In the genomic region with DNA sequence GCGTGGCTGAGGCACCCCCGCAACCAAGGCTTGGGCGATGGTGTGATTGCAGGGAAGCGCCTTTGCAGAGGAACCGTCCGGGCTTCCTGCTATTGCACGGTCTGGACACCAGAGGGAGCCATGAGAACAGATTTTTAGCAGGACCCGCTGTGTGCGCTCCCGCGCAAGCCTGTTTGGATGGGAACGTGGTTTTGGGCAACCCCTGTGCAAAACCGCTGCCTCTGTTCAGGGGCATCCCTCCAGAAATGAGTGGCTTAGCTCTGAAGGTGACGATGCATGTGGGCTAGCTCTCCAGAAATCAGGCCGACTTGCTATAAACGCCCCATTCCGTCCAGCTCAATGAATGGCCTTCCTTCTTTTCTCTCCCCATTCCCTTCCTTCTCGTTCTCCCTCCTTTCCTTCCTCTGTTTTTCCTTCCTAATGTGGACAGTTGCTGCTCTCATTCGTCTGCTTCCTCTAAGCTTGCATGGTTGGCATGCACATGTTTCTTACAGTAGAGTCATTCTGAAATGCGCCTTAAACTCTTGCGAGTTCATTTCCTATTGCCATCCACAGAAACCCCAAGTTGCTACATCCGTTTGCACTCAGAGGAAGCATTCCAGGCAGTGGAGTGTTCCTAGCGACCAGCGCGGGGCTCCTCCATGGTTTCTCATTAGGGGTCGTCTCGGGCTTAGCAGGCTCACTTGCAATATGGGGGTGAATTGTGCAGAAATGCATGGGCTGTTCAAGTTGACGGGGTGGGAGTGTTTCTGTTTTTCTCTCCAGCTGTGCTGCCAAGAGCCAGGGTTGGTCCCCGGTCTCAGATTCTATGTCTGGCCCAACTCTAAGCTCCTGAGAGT, we compare ENCODE assay signal across 8 cellular contexts.
DNase-seq lines count a peak whose midpoint lies in the region; ATAC-seq, FAIRE-seq and TF ChIP-seq lines count a peak whose summit lies in the region.

No MANE protein-coding gene starts in this region.

- peaks cover 0 to 5% (median 0%) of the 10 kb centered on the region in 4 donors for H3K27me3 ChIP-seq in pancreas
- no peaks in the 10 kb centered on the region for H3K27me3 ChIP-seq in thyroid gland

- peak; percentile 53 for DNase-seq in AG10803 (ENCODE audit: low read depth)
- DNase-seq in HT1080 (ENCODE audit: low read depth): peak; percentile 68
- DNase-seq in SHP77 (lab: John Stamatoyannopoulos, UW): peak; percentile 24 to 26
- DNase-seq in activated naive CD4-positive, alpha-beta T cell treated with anti-CD3 and anti-CD28 coated beads for 36 hours: peak; percentile 78
- DNase-seq in head of caudate nucleus: peak; percentile 20 to 91 (median 76)
- DNase-seq in pancreas: peak; percentile 9 to 83 (median 52)
- DNase-seq in thyroid gland: peak; percentile 60 to 70

- H3K9me3 ChIP-seq in pancreas (no peaks in the 10 kb centered on the region), thyroid gland (no peaks in the 10 kb centered on the region)

- no peak overlapping the region for H3K27ac ChIP-seq in pancreas
- no peak overlapping the region for H3K27ac ChIP-seq in thyroid gland

- CTCF ChIA-PET in activated naive CD4-positive, alpha-beta T cell treated with anti-CD3 and anti-CD28 coated beads for 36 hours (lab: Charles Lee): interaction anchor here (0.6 to 1.7 kb wide), 7 partner anchors 11 to 904 kb away, joined by 3 to 4 read pairs (median 3); no protein-coding TSS in a partner anchor

- H3K4me1 Mint-ChIP-seq in activated naive CD4-positive, alpha-beta T cell treated with anti-CD3 and anti-CD28 coated beads for 36 hours (ENCODE audit: low read depth): peaks cover 8% of the 10 kb centered on the region

- peak overlapping the region; percentile 39 for H3K4me3 ChIP-seq in AG10803 (ENCODE audit: low read length)
- no peak overlapping the region for H3K4me3 ChIP-seq in pancreas
- no peak overlapping the region for H3K4me3 ChIP-seq in thyroid gland (replicated peaks in 1 of 3)

- H3K9me3 Mint-ChIP-seq in activated naive CD4-positive, alpha-beta T cell treated with anti-CD3 and anti-CD28 coated beads for 36 hours: no peaks in the 10 kb centered on the region

- ATAC-seq in GM18909 (IDR thresholded peaks at IDR 0.05; ENCODE audit: poor library complexity, unreplicated experiment) (peak; percentile 79), pancreas (peak in 3 of 4 donors; percentile 81 to 91 (median 87))

- H3K4me1 ChIP-seq in pancreas (no peaks in the 10 kb centered on the region), thyroid gland (no peaks in the 10 kb centered on the region)

- H3K36me3 Mint-ChIP-seq in activated naive CD4-positive, alpha-beta T cell treated with anti-CD3 and anti-CD28 coated beads for 36 hours (ENCODE audit: low read depth): no peaks in the 10 kb centered on the region

- intact Hi-C loops in activated naive CD4-positive, alpha-beta T cell treated with anti-CD3 and anti-CD28 coated beads for 36 hours (cut with micrococcal nuclease): loop anchor here (1.0 kb wide), 1 partner anchor 904 kb away; no protein-coding TSS in a partner anchor
- intact Hi-C loops in head of caudate nucleus (cut with DNase I) (loop anchor here (10.0 kb wide), 1 partner anchor 905 kb away; no protein-coding TSS in a partner anchor), pancreas (cut with DNase I) (loop anchor here in 1 of 3 donors (10.0 kb wide), 1 partner anchor 915 kb away; no protein-coding TSS in a partner anchor), thyroid gland (cut with DNase I) (no loop called here)

- H3K27ac Mint-ChIP-seq in activated naive CD4-positive, alpha-beta T cell treated with anti-CD3 and anti-CD28 coated beads for 36 hours: no peak overlapping the region

- no peak for FAIRE-seq in pancreas (lab: Jason Lieb, UNC)

- 9 to 11% methylated on average over 29 of the region's 29 CpGs for WGBS in pancreas, 2 donors
- whole genome bisulfite sequencing in thyroid gland, 2 donors: 6 to 10% methylated on average over 26 to 27 of the region's 29 CpGs

- TF ChIP-seq CTCF in AG10803 (conservative IDR thresholded peaks at IDR 0.05; ENCODE audit: low read length) (peak; percentile 93), pancreas (IDR thresholded peaks at IDR 0.05) (peak; percentile 79 to 96 (median 91)), thyroid gland (IDR thresholded peaks at IDR 0.05) (peak; percentile 47 to 94 (median 87))

- H3K36me3 ChIP-seq in pancreas (no peaks in the 10 kb centered on the region), thyroid gland (no peaks in the 10 kb centered on the region)

- no peak for TF ChIP-seq POLR2A in thyroid gland (IDR thresholded peaks at IDR 0.05)

- H3K4me3 Mint-ChIP-seq in activated naive CD4-positive, alpha-beta T cell treated with anti-CD3 and anti-CD28 coated beads for 36 hours: no peak overlapping the region

- peaks cover 13% of the 10 kb centered on the region for H3K27me3 Mint-ChIP-seq in activated naive CD4-positive, alpha-beta T cell treated with anti-CD3 and anti-CD28 coated beads for 36 hours (ENCODE audit: low read depth)

Comparison
In these comparisons a context has a peak if more than half of its experiments do, and no peak if none do; other contexts are left out.
1. DNase-seq: peak in every context shown above with its lines; median percentile 78 in activated naive CD4-positive, alpha-beta T cell treated with anti-CD3 and anti-CD28 coated beads for 36 hours; 76 in head of caudate nucleus; 68 in HT1080; 65 in thyroid gland; 53 in AG10803; 52 in pancreas; 25 in SHP77.